28 cellular contexts compared by ENCODE assay signal in genomic region chr9:78314550-78314949, GRCh38. TPM values are rescaled to one million over a fixed set of nuclear protein-coding genes. Genes with fewer than 3 reads are reported as not detected.
A peak's percentile ranks its signal among the peaks of the same experiment; 100 is the strongest.
DNase-seq lines count a peak whose midpoint lies in the region; ATAC-seq and TF ChIP-seq lines count a peak whose summit lies in the region.
"Had no signal": no experiment of that assay in that cellular context is flagged by ENCODE, and none has a peak within 500 bp of the region (broad histone marks: within the 10 kb centered on the region; RNA-seq: fewer than 3 reads in every experiment).

No MANE protein-coding gene starts in this region.

- H3K9ac ChIP-seq in neuronal stem cell (ENCODE audit: low read depth, low read length, poor library complexity) = peak overlapping the region; percentile 25
- H3K9ac ChIP-seq: GM23248 had no signal

- no peak overlapping the region for H2BK5ac ChIP-seq in neuronal stem cell (ENCODE audit: low read length)

- no peaks in the 10 kb centered on the region for H3K9me3 ChIP-seq in neuronal stem cell (replicated peaks in 1 of 2; ENCODE audit: control insufficient read depth in 2 of 2, insufficient read depth in 1 of 2, low read depth in 1 of 2, low read length in 2 of 2)
- H3K9me3 ChIP-seq: A549, colonic mucosa, mucosa of descending colon, ovary, Peyer's patch, thoracic aorta had no signal

- peaks cover 9% of the 10 kb centered on the region for H3K4me1 Mint-ChIP-seq in activated CD4-positive, alpha-beta T cell treated with anti-CD3 and anti-CD28 coated beads, Interleukin-2, amount 10 ng/mL, durations not matched to agents 24 days and 14 days
- peaks cover 12% of the 10 kb centered on the region for H3K4me1 Mint-ChIP-seq in HFFc6 (ENCODE audit: low read depth)

- H3K4me3 ChIP-seq in neuronal stem cell (ENCODE audit: low read length in 2 of 2) = no peak overlapping the region
- H3K4me3 ChIP-seq: A549, colonic mucosa, GM23248, lung, mucosa of descending colon, ovary, Peyer's patch, thoracic aorta had no signal

- H3K4me1 ChIP-seq in neuronal stem cell (ENCODE audit: control insufficient read depth in 2 of 2, insufficient read depth in 1 of 2, low read depth in 1 of 2, low read length in 2 of 2) = no peaks in the 10 kb centered on the region
- H3K4me1 ChIP-seq: colonic mucosa, Peyer's patch had no signal

- H3K36me3 ChIP-seq in neuronal stem cell (replicated peaks in 1 of 2; ENCODE audit: control insufficient read depth in 2 of 2, insufficient read depth in 2 of 2, low read length in 2 of 2) = peaks cover 58 to 95% of the 10 kb centered on the region in 2 donors
- H3K36me3 ChIP-seq: colonic mucosa, ovary, Peyer's patch, thoracic aorta, WERI-Rb-1 had no signal

- H3K27me3 ChIP-seq in neuronal stem cell (ENCODE audit: control insufficient read depth in 3 of 3, insufficient read depth in 3 of 3, low read depth in 1 of 3, low read length in 3 of 3) = no peaks in the 10 kb centered on the region
- H3K27me3 ChIP-seq: colonic mucosa, ovary, Peyer's patch had no signal

- H3K4me2 ChIP-seq in neuronal stem cell (ENCODE audit: insufficient read depth, low read length, poor library complexity, severe bottlenecking) = no peak overlapping the region
- H3K4me2 ChIP-seq: A549 had no signal

- no peaks in the 10 kb centered on the region for H3K27me3 Mint-ChIP-seq in activated CD4-positive, alpha-beta T cell treated with anti-CD3 and anti-CD28 coated beads, Interleukin-2, amount 10 ng/mL, durations not matched to agents 24 days and 14 days
- H3K27me3 Mint-ChIP-seq in HFFc6 (ENCODE audit: insufficient read depth) = peaks cover 1% of the 10 kb centered on the region; the same call in 1 of the 2 replicates
- H3K27me3 Mint-ChIP-seq: CD4-positive, alpha-beta T cell had no signal

- H3K14ac ChIP-seq in neuronal stem cell (ENCODE audit: low read length) = no peak overlapping the region

- no peak overlapping the region for H2BK120ac ChIP-seq in neuronal stem cell (ENCODE audit: low read depth, low read length)

- no peak overlapping the region for H3K4ac ChIP-seq in neuronal stem cell (ENCODE audit: low read length)

- no peak overlapping the region for H3K23ac ChIP-seq in neuronal stem cell (ENCODE audit: low read depth, low read length, poor library complexity)

- H4K8ac ChIP-seq in neuronal stem cell (ENCODE audit: low read depth, low read length) = no peak overlapping the region

- H2AFZ ChIP-seq in neuronal stem cell (ENCODE audit: low read length) = no peak overlapping the region
- H2AFZ ChIP-seq: GM23248 had no signal

- H2AK5ac ChIP-seq in neuronal stem cell (ENCODE audit: low read depth, low read length) = no peak overlapping the region

- intact Hi-C loops in activated CD4-positive, alpha-beta T cell treated with anti-CD3 and anti-CD28 coated beads, Interleukin-2, amount 10 ng/mL, durations not matched to agents 24 days and 14 days (cut with micrococcal nuclease) = no loop called here

- H3K36me3 Mint-ChIP-seq in activated CD4-positive, alpha-beta T cell treated with anti-CD3 and anti-CD28 coated beads, Interleukin-2, amount 10 ng/mL, durations not matched to agents 24 days and 14 days (ENCODE audit: low read depth) = peaks cover 66% of the 10 kb centered on the region
- peaks cover 22% of the 10 kb centered on the region for H3K36me3 Mint-ChIP-seq in HFFc6 (ENCODE audit: low read depth)

- no CpG with 5 or more reads among the region's 5 CpGs for WGBS in neuronal stem cell (ENCODE audit: extremely low coverage in 2 of 2, insufficient read length in 2 of 2, insufficient replicate concordance in 1 of 2), 2 donors

- no peak for DNase-seq in activated CD4-positive, alpha-beta T cell treated with anti-CD3 and anti-CD28 coated beads, Interleukin-2, amount 10 ng/mL, durations not matched to agents 24 days and 14 days
- DNase-seq in activated CD4-positive, alpha-beta T cell treated with anti-CD3 and anti-CD28 coated beads, Interleukin-2, amount 50 U/mL, for 1 hour = no peak
- DNase-seq in HFFc6 (no peak), neuronal stem cell (ENCODE audit: low spot score) (no peak), NCI-H1694 treated with DMSO at 0.1 percent for 48 hours (lab: John Stamatoyannopoulos, UW) (no peak)
- DNase-seq: activated CD4-positive, alpha-beta T cell treated with anti-CD3 and anti-CD28 coated beads for 48 hours; CD4-positive, alpha-beta T cell; colonic mucosa; effector CD8-positive, alpha-beta T cell; natural killer cell; NCI-H1417; ovary; Peyer's patch; SHP77 treated with DMSO at 0.1 percent for 48 hours; stimulated activated naive CD4-positive, alpha-beta T cell; T1000; WERI-Rb-1 had no signal

- H3K27ac ChIP-seq in cingulate gyrus (ENCODE audit: low read depth, low read length) = peak overlapping the region; percentile 39
- no peak overlapping the region for H3K27ac ChIP-seq in neuronal stem cell (replicated peaks; ENCODE audit: low read length)
- H3K27ac ChIP-seq: A549, colonic mucosa, epithelial cell of prostate, GM23248, ovary, Peyer's patch, thoracic aorta, WERI-Rb-1 had no signal

- peaks cover 5% of the 10 kb centered on the region for H3K79me1 ChIP-seq in neuronal stem cell (ENCODE audit: low read depth, low read length)

- no peak overlapping the region for H4K91ac ChIP-seq in neuronal stem cell (ENCODE audit: low read depth, low read length, poor library complexity)

- no peak for TF ChIP-seq CTCF in HFFc6 (IDR thresholded peaks at IDR 0.05)

- peak overlapping the region; percentile 64 for H3K27ac Mint-ChIP-seq in activated CD4-positive, alpha-beta T cell treated with anti-CD3 and anti-CD28 coated beads, Interleukin-2, amount 10 ng/mL, durations not matched to agents 24 days and 14 days
- peak overlapping the region; percentile 19 for H3K27ac Mint-ChIP-seq in HFFc6
- H3K27ac Mint-ChIP-seq: activated T-helper 2 cell treated with anti-CD3 and anti-CD28 coated beads, Interferon-gamma antibody, Interleukin-2, Interleukin-4, amounts not matched to agents 10 μg/mL and 5 μg/mL and 100 μg/mL, durations not matched to agents 14 hours and 24 hours and 36 hours; CD4-positive, alpha-beta T cell; natural killer cell had no signal

- ATAC-seq in HG02571 (IDR thresholded peaks at IDR 0.05; ENCODE audit: unreplicated experiment) = no peak
- no peak for ATAC-seq in HG02610 (IDR thresholded peaks at IDR 0.05; ENCODE audit: unreplicated experiment)
- ATAC-seq: A549; activated naive CD4-positive, alpha-beta T cell treated with anti-CD3 and anti-CD28 coated beads, Interleukin-2, amount 50 U/mL, for 72 hours; natural killer cell had no signal

- no peak overlapping the region for H3K4me3 Mint-ChIP-seq in activated CD4-positive, alpha-beta T cell treated with anti-CD3 and anti-CD28 coated beads, Interleukin-2, amount 10 ng/mL, durations not matched to agents 24 days and 14 days
- H3K4me3 Mint-ChIP-seq in HFFc6 = no peak overlapping the region
- H3K4me3 Mint-ChIP-seq: CD4-positive, alpha-beta T cell; natural killer cell had no signal

- H2BK12ac ChIP-seq in neuronal stem cell (ENCODE audit: low read length) = no peak overlapping the region

- H3K9me3 Mint-ChIP-seq in activated CD4-positive, alpha-beta T cell treated with anti-CD3 and anti-CD28 coated beads, Interleukin-2, amount 10 ng/mL, durations not matched to agents 24 days and 14 days = peaks cover under 1% of the 10 kb centered on the region
- H3K9me3 Mint-ChIP-seq in HFFc6 = no peaks in the 10 kb centered on the region
- H3K9me3 Mint-ChIP-seq: activated naive CD4-positive, alpha-beta T cell treated with anti-CD3 and anti-CD28 coated beads, Interleukin-2, amount 50 U/mL, for 72 hours; activated T-helper 2 cell treated with anti-CD3 and anti-CD28 coated beads, Interferon-gamma antibody, Interleukin-2, Interleukin-4, amounts not matched to agents 10 μg/mL and 5 μg/mL and 100 μg/mL, durations not matched to agents 14 hours and 24 hours and 36 hours; CD4-positive, alpha-beta T cell; natural killer cell had no signal

- no peak overlapping the region for H2BK15ac ChIP-seq in neuronal stem cell (ENCODE audit: low read length)

- peak overlapping the region; percentile 49 for H3K18ac ChIP-seq in neuronal stem cell (ENCODE audit: low read length)

RNA-seq across cellular contexts. Expression of gene PSAT1, which starts 17.6 kb away (rescaled TPM):
- total RNA-seq in activated CD4-positive, alpha-beta T cell treated with anti-CD3 and anti-CD28 coated beads, Interleukin-2, amount 10 ng/mL, durations not matched to agents 24 days and 14 days = 88.5 and 91.3 TPM in 2 replicates
- 100 to 1,000 TPM in 1 of 6 experiments, 10 to 100 TPM in 5; 56.5 to 102 (median 61.9) TPM for total RNA-seq in HFFc6 (2021; fragmentation: NEBNext Ultra II Directional; extraction: Animal tissue kit (Norgen Biotek cat#: 25700))
- 132 TPM for polyA plus RNA-seq in neuronal stem cell (2013, experiment 1 of 2)
- 135 TPM for polyA plus RNA-seq in neuronal stem cell (2013, experiment 2 of 2)
